8 cellular contexts compared by ENCODE assay signal in the genomic region with DNA sequence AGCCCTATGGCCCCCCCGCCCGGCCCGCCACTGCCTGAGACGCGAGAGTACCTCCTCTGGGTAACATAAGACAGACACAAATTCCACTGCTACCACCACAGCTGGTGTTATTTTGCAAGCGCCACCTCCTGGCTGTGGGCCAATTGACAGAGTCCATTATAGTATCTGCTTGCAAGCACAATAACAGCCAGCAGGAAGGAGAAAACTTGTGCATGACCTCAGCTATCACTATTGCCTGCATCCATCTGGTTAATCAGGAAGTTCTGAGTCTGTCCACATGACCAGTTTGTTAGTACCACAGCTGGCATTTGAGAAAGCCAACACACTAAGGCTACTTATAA. TPM values are rescaled to one million over a fixed set of nuclear protein-coding genes. Genes with fewer than 3 reads are reported as not detected.
DNase-seq lines count a peak whose midpoint lies in the region; ATAC-seq lines count a peak whose summit lies in the region.

No MANE protein-coding gene starts in this region.

- H3K27ac ChIP-seq in duodenal mucosa (ENCODE audit: low read depth, low read length) = peak overlapping the region; percentile 51

- H3K36me3 ChIP-seq in duodenal mucosa (ENCODE audit: control insufficient read depth in 1 of 2, insufficient read depth in 2 of 2, low read length in 2 of 2) = peaks cover 4 to 15% of the 10 kb centered on the region in 2 donors

- peak overlapping the region; percentile 39 to 52 for H3K9ac ChIP-seq in duodenal mucosa (ENCODE audit: low read depth in 1 of 2, low read length in 2 of 2)

- H3K27me3 Mint-ChIP-seq in naive thymus-derived CD8-positive, alpha-beta T cell = peaks cover 27 to 51% (median 29%) of the 10 kb centered on the region in 5 donors

- H3K4me1 Mint-ChIP-seq in naive thymus-derived CD8-positive, alpha-beta T cell = peaks cover 0 to 5% (median 2%) of the 10 kb centered on the region in 4 donors

- peaks cover 0 to 9% (median 5%) of the 10 kb centered on the region in 9 donors for H3K9me3 Mint-ChIP-seq in naive thymus-derived CD8-positive, alpha-beta T cell

- H3K27ac Mint-ChIP-seq in naive thymus-derived CD8-positive, alpha-beta T cell = no peak overlapping the region

- ATAC-seq in naive thymus-derived CD8-positive, alpha-beta T cell = peak; percentile 44 to 46
- ATAC-seq in GM21529 (IDR thresholded peaks at IDR 0.05; ENCODE audit: unreplicated experiment) (no peak), HG03565 (IDR thresholded peaks at IDR 0.05; ENCODE audit: unreplicated experiment) (no peak)

- DNase-seq in A172 (ENCODE audit: low spot score) (peak; percentile 66), H4 (ENCODE audit: low spot score) (peak; percentile 94), NOMO-1 treated with DMSO at 0.1 percent for 48 hours (lab: John Stamatoyannopoulos, UW; ENCODE audit: unreplicated experiment) (peak; percentile 81)
- DNase-seq in naive thymus-derived CD8-positive, alpha-beta T cell = peak in 6 of 10 donors; percentile 8 to 75 (median 20)
- no peak for DNase-seq in effector CD4-positive, alpha-beta T cell

- POLR2A ChIA-PET in naive thymus-derived CD8-positive, alpha-beta T cell (lab: Charles Lee) = no interaction called here

- peaks cover 15 to 30% of the 10 kb centered on the region in 2 donors for H3K4me1 ChIP-seq in duodenal mucosa (ENCODE audit: control insufficient read depth in 1 of 2, insufficient read depth in 2 of 2, low read length in 2 of 2)

- H3K4me3 Mint-ChIP-seq in naive thymus-derived CD8-positive, alpha-beta T cell = peak overlapping the region in 1 of 10 donors; percentile 18

- H3K36me3 Mint-ChIP-seq in naive thymus-derived CD8-positive, alpha-beta T cell = peaks cover 0 to 5% (median 0%) of the 10 kb centered on the region in 3 donors

- H3K27me3 ChIP-seq in duodenal mucosa (ENCODE audit: control insufficient read depth in 1 of 2, insufficient read depth in 2 of 2, low read length in 2 of 2) = no peaks in the 10 kb centered on the region

- H3K9me3 ChIP-seq in duodenal mucosa (ENCODE audit: control insufficient read depth in 1 of 2, low read length in 2 of 2) = no peaks in the 10 kb centered on the region

- peak overlapping the region in 1 of 2 donors; percentile 43 for H3K4me3 ChIP-seq in duodenal mucosa (ENCODE audit: low read depth in 1 of 2, low read length in 2 of 2)

RNA-seq across cellular contexts. Expression of a gene that starts 25.3 kb away (rescaled TPM):
- not detected in 2 replicates for total RNA-seq in A172 (2014; rRNA removed; shearing (Covaris generic))
- total RNA-seq in H4 (2014; rRNA removed; shearing (Covaris generic)) = not detected in 2 replicates
- not detected for total RNA-seq in naive thymus-derived CD8-positive, alpha-beta T cell
- polyA plus RNA-seq in naive thymus-derived CD8-positive, alpha-beta T cell = not detected

RNA-seq across cellular contexts. Expression of a gene that starts 29.7 kb away (rescaled TPM):
- 1.3 and 1.6 TPM in 2 replicates for total RNA-seq in A172 (2014; rRNA removed; shearing (Covaris generic))
- total RNA-seq in H4 (2014; rRNA removed; shearing (Covaris generic)) = 3.6 and 6.3 TPM in 2 replicates
- total RNA-seq in naive thymus-derived CD8-positive, alpha-beta T cell = 1 to 10 TPM; 1.8 to 1.9 TPM
- not detected for polyA plus RNA-seq in naive thymus-derived CD8-positive, alpha-beta T cell

RNA-seq across cellular contexts. Expression of a gene that starts 35.2 kb away (rescaled TPM):
- not detected in 2 replicates for total RNA-seq in A172 (2014; rRNA removed; shearing (Covaris generic))
- total RNA-seq in H4 (2014; rRNA removed; shearing (Covaris generic)) = not detected in 2 replicates
- not detected for total RNA-seq in naive thymus-derived CD8-positive, alpha-beta T cell
- not detected for polyA plus RNA-seq in naive thymus-derived CD8-positive, alpha-beta T cell

Comparison
In these comparisons a context has a peak if more than half of its experiments do, and no peak if none do; other contexts are left out.
1. ATAC-seq: peak in naive thymus-derived CD8-positive, alpha-beta T cell (2 of 2); none in GM21529 (single experiment) and HG03565 (single experiment).